Comparison of ENCODE assay signal across 8 cellular contexts in the genomic region with DNA sequence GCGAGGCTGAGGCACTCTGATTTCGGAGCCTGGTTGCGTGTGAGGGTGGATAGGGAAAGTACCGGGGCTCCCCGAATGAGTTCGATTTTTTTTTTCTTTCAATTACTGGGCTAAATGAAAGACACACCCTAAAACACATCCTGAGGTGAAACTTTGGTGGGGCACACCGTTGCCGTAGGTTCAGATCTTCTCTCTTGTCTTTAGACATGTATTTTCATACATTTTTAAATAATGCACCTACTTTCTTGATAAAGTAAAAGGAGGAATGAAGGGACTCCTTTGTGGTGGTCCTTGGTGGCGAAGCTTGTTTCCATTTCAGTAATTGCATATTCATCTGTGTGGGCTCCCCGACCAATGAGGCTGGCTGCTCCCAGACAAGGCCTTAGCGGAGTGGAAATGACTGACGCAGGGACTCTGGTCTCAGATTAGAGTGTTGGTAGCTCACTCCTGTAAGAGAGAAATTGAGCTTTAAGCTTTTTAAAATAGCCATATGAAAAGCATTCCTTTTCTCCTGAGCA. TPM values are rescaled to one million over a fixed set of nuclear protein-coding genes. Genes with fewer than 3 reads are reported as not detected.
A peak's percentile ranks its signal among the peaks of the same experiment; 100 is the strongest.
DNase-seq lines count a peak whose midpoint lies in the region; ATAC-seq and TF ChIP-seq lines count a peak whose summit lies in the region.

No MANE protein-coding gene starts in this region.

- no peak for TF ChIP-seq CTCF in natural killer cell (IDR thresholded peaks at IDR 0.05)

- no peaks in the 10 kb centered on the region for H3K9me3 ChIP-seq in ectodermal cell (ENCODE audit: control insufficient read depth, low read length)

- H3K36me3 Mint-ChIP-seq in activated CD4-positive, alpha-beta T cell treated with anti-CD3 and anti-CD28 coated beads, Interleukin-2, amount 10 ng/mL, durations not matched to agents 24 days and 14 days (ENCODE audit: low read depth) = peaks cover 6% of the 10 kb centered on the region
- peaks cover 10% of the 10 kb centered on the region for H3K36me3 Mint-ChIP-seq in natural killer cell

- intact Hi-C loops in activated CD4-positive, alpha-beta T cell treated with anti-CD3 and anti-CD28 coated beads, Interleukin-2, amount 10 ng/mL, durations not matched to agents 24 days and 14 days (cut with micrococcal nuclease) = loop anchor here (1.0 to 2.0 kb wide), 3 partner anchors 14 to 190 kb away; a partner anchor contains a TSS
- intact Hi-C loops in natural killer cell (cut with micrococcal nuclease) = loop anchor here (1.0 kb wide), 1 partner anchor 13 kb away; no protein-coding TSS in a partner anchor

- H3K36me3 ChIP-seq in ectodermal cell (ENCODE audit: control insufficient read depth, insufficient read depth, low read length) = no peaks in the 10 kb centered on the region

- H3K27ac ChIP-seq in ectodermal cell (ENCODE audit: insufficient read depth, low read depth, low read length, poor library complexity, severe bottlenecking) = peak overlapping the region; percentile 81

- 2 to 3% methylated on average over 11 to 12 of the region's 12 CpGs for WGBS in ectodermal cell, 2 experiments

- H3K4me3 ChIP-seq in ectodermal cell (ENCODE audit: insufficient read depth, low read depth, low read length) = peak overlapping the region; percentile 80

- peak; percentile 45 for DNase-seq in DMS53 treated with DMSO at 0.1 percent for 48 hours (lab: John Stamatoyannopoulos, UW; ENCODE audit: unreplicated experiment)
- DNase-seq in LHCN-M2 (ENCODE audit: low read depth) = peak; percentile 39
- DNase-seq in activated CD4-positive, alpha-beta T cell treated with anti-CD3 and anti-CD28 coated beads, Interleukin-2, amount 10 ng/mL, durations not matched to agents 24 days and 14 days = peak; percentile 93
- peak; percentile 37 for DNase-seq in natural killer cell
- DNase-seq in superior temporal gyrus (ENCODE audit: extremely low spot score) = peak; percentile 36
- DNase-seq in UCSD-AML1 (lab: John Stamatoyannopoulos, UW; ENCODE audit: unreplicated experiment) = no peak

- peak overlapping the region; percentile 95 for H3K4me3 Mint-ChIP-seq in activated CD4-positive, alpha-beta T cell treated with anti-CD3 and anti-CD28 coated beads, Interleukin-2, amount 10 ng/mL, durations not matched to agents 24 days and 14 days
- H3K4me3 Mint-ChIP-seq in natural killer cell = peak overlapping the region; percentile 98

- peaks cover 3% of the 10 kb centered on the region for H3K27me3 Mint-ChIP-seq in activated CD4-positive, alpha-beta T cell treated with anti-CD3 and anti-CD28 coated beads, Interleukin-2, amount 10 ng/mL, durations not matched to agents 24 days and 14 days
- no peaks in the 10 kb centered on the region for H3K27me3 Mint-ChIP-seq in natural killer cell (ENCODE audit: low read depth in 2 of 2)

- H3K27me3 ChIP-seq in ectodermal cell (ENCODE audit: control insufficient read depth, insufficient read depth, low read length, poor library complexity, severe bottlenecking) = no peaks in the 10 kb centered on the region

- no peaks in the 10 kb centered on the region for H3K9me3 Mint-ChIP-seq in activated CD4-positive, alpha-beta T cell treated with anti-CD3 and anti-CD28 coated beads, Interleukin-2, amount 10 ng/mL, durations not matched to agents 24 days and 14 days
- H3K9me3 Mint-ChIP-seq in natural killer cell = no peaks in the 10 kb centered on the region

- peak; percentile 20 for ATAC-seq in GM21526 (IDR thresholded peaks at IDR 0.05; ENCODE audit: low FRiP score, unreplicated experiment)
- peak; percentile 19 to 48 (median 41) for ATAC-seq in natural killer cell

- H3K27ac Mint-ChIP-seq in activated CD4-positive, alpha-beta T cell treated with anti-CD3 and anti-CD28 coated beads, Interleukin-2, amount 10 ng/mL, durations not matched to agents 24 days and 14 days = peak overlapping the region; percentile 94
- peak overlapping the region; percentile 92 to 100 for H3K27ac Mint-ChIP-seq in natural killer cell

- peaks cover 4% of the 10 kb centered on the region for H3K4me1 ChIP-seq in ectodermal cell (ENCODE audit: control insufficient read depth, insufficient read depth, low read length)

- H3K4me1 Mint-ChIP-seq in activated CD4-positive, alpha-beta T cell treated with anti-CD3 and anti-CD28 coated beads, Interleukin-2, amount 10 ng/mL, durations not matched to agents 24 days and 14 days = peaks cover 41% of the 10 kb centered on the region
- H3K4me1 Mint-ChIP-seq in natural killer cell = peaks cover 36 to 43% of the 10 kb centered on the region in 2 donors

RNA-seq across cellular contexts. Expression of a gene that starts 0.8 kb away (rescaled TPM):
- total RNA-seq in LHCN-M2 (2014; rRNA removed) = 20.8 and 25.0 TPM in 2 replicates
- 14.0 TPM for polyA plus RNA-seq in LHCN-M2 (2012)
- 42.9 and 45.6 TPM in 2 replicates for total RNA-seq in activated CD4-positive, alpha-beta T cell treated with anti-CD3 and anti-CD28 coated beads, Interleukin-2, amount 10 ng/mL, durations not matched to agents 24 days and 14 days
- 20.2 TPM for polyA plus RNA-seq in ectodermal cell (2013, experiment 1 of 4)
- 22.4 TPM for polyA plus RNA-seq in ectodermal cell (2013, experiment 2 of 4)
- 22.5 TPM for polyA plus RNA-seq in ectodermal cell (2013, experiment 3 of 4)
- polyA plus RNA-seq in ectodermal cell (2013, experiment 4 of 4) = 20.8 TPM
- 100 to 1,000 TPM; 125 to 158 (median 146) TPM for total RNA-seq in natural killer cell
